ENCODE assay signal across 10 cellular contexts in genomic region chr1:150765977-150766301, GRCh38. TPM values are rescaled to one million over a fixed set of nuclear protein-coding genes. Genes with fewer than 3 reads are reported as not detected.
DNase-seq lines count a peak whose midpoint lies in the region; ATAC-seq and TF ChIP-seq lines count a peak whose summit lies in the region.
"Not testable (repeated sequence)": the region's sequence is repeated elsewhere in the genome, so short reads cannot be mapped to it uniquely, and the experiment has no call there.
"Had no signal": no experiment of that assay in that cellular context is flagged by ENCODE, and none has a peak within 500 bp of the region (broad histone marks: within the 10 kb centered on the region; RNA-seq: fewer than 3 reads in every experiment).

No MANE protein-coding gene starts in this region.

- intact Hi-C loops in left ventricle myocardium inferior (cut with micrococcal nuclease) = not testable (repeated sequence)

- H3K9ac ChIP-seq in adipocyte (ENCODE audit: low read length) = peak overlapping the region; percentile 80

- H3K9me3 Mint-ChIP-seq in GM23338; IgD-negative memory B cell; osteocyte (ENCODE audit: unreplicated experiment): not testable (repeated sequence)

- ATAC-seq in GM23338; upper lobe of left lung (ENCODE audit: low FRiP score in 2 of 2): not testable (repeated sequence)
- peak; percentile 9 to 15 for ATAC-seq in activated CD4-positive, CD25-positive, alpha-beta regulatory T cell treated with anti-CD3 and anti-CD28 coated beads, Interleukin-2, amount 50 U/mL, for 24 hours

- not testable (repeated sequence) for H4K20me1 ChIP-seq in GM23338 (replicated peaks; ENCODE audit: insufficient read depth)

- H3K27me3 ChIP-seq in GM23338 (ENCODE audit: insufficient read depth); adipocyte (replicated peaks; ENCODE audit: control insufficient read depth, insufficient read depth, low read length); left ventricle myocardium inferior (ENCODE audit: low read depth); upper lobe of left lung: not testable (repeated sequence)

- not testable (repeated sequence) for DNase-seq in GM23338 (ENCODE audit: low spot score); adipocyte (ENCODE audit: low read depth); left ventricle myocardium inferior; osteocyte (ENCODE audit: extremely low spot score, unreplicated experiment); upper lobe of left lung

- H3K79me2 ChIP-seq in GM23338 (replicated peaks; ENCODE audit: insufficient read depth) = not testable (repeated sequence)

- H3K4me3 ChIP-seq in GM08714 (ENCODE audit: low read length) (peak overlapping the region; percentile 87; the same call in 1 of the 2 replicates), adipocyte (ENCODE audit: low read length) (peak overlapping the region; percentile 82), left ventricle myocardium inferior (peak overlapping the region; percentile 55), upper lobe of left lung (peak overlapping the region in 3 of 4 donors; percentile 31 to 48 (median 42))
- H3K4me3 ChIP-seq in GM23338 = not testable (repeated sequence)

- H3K4me3 Mint-ChIP-seq in GM23338; osteocyte (ENCODE audit: unreplicated experiment): not testable (repeated sequence)
- H3K4me3 Mint-ChIP-seq in IgD-negative memory B cell = peak overlapping the region; percentile 96

- H3K4me1 Mint-ChIP-seq in GM23338 = not testable (repeated sequence)
- H3K4me1 Mint-ChIP-seq in IgD-negative memory B cell = peaks cover 31 to 37% (median 33%) of the 10 kb centered on the region in 3 donors
- H3K4me1 Mint-ChIP-seq in osteocyte (ENCODE audit: unreplicated experiment) = peaks cover 19% of the 10 kb centered on the region

- H3K27ac ChIP-seq in GM23338 (ENCODE audit: low read depth) = not testable (repeated sequence)
- H3K27ac ChIP-seq in left ventricle myocardium inferior (replicated peaks) (peak overlapping the region; percentile 69), upper lobe of left lung (peak overlapping the region; percentile 58 to 87 (median 84))

- not testable (repeated sequence) for H3K27ac Mint-ChIP-seq in GM23338
- H3K27ac Mint-ChIP-seq in IgD-negative memory B cell (peak overlapping the region; percentile 93 to 98 (median 96)), osteocyte (ENCODE audit: unreplicated experiment) (peak overlapping the region; percentile 81)

- not testable (repeated sequence) for H3K27me3 Mint-ChIP-seq in GM23338 (ENCODE audit: insufficient read depth, low read depth, poor library complexity); IgD-negative memory B cell; osteocyte (ENCODE audit: unreplicated experiment)

- not testable (repeated sequence) for TF ChIP-seq POLR2A in upper lobe of left lung (IDR thresholded peaks at IDR 0.05)

- TF ChIP-seq EP300 in upper lobe of left lung (IDR thresholded peaks at IDR 0.05) = not testable (repeated sequence)

- WGBS in upper lobe of left lung, 2 donors = 67 to 73% methylated on average over 1 of the region's 1 CpG

- H3K36me3 ChIP-seq in GM23338 (ENCODE audit: insufficient read depth); adipocyte (ENCODE audit: control insufficient read depth, insufficient read depth, low read length, severe bottlenecking); left ventricle myocardium inferior; upper lobe of left lung: not testable (repeated sequence)

- not testable (repeated sequence) for H3K36me3 Mint-ChIP-seq in GM23338 (ENCODE audit: low read depth); IgD-negative memory B cell; osteocyte (ENCODE audit: unreplicated experiment)

- H3K4me2 ChIP-seq in GM23338 = not testable (repeated sequence)

- peak overlapping the region; percentile 40 for H2AFZ ChIP-seq in GM23338

- not testable (repeated sequence) for TF ChIP-seq CTCF in GM23338 (conservative IDR thresholded peaks at IDR 0.05; ENCODE audit: low read depth in 2 of 2); left ventricle myocardium inferior (IDR thresholded peaks at IDR 0.05; ENCODE audit: borderline replicate concordance); osteocyte (IDR thresholded peaks at IDR 0.05); upper lobe of left lung (IDR thresholded peaks at IDR 0.05)

- not testable (repeated sequence) for H3K9me3 ChIP-seq in adipocyte (ENCODE audit: control insufficient read depth, low read length); left ventricle myocardium inferior (replicated peaks); upper lobe of left lung

- not testable (repeated sequence) for H3F3A ChIP-seq in GM23338 (replicated peaks; ENCODE audit: low read depth)

- H3K9me2 ChIP-seq in GM23338 (ENCODE audit: insufficient read depth) = not testable (repeated sequence)

- H3K4me1 ChIP-seq in GM23338 (ENCODE audit: insufficient read depth); left ventricle myocardium inferior: not testable (repeated sequence)
- H3K4me1 ChIP-seq in adipocyte (ENCODE audit: control insufficient read depth, insufficient read depth, low read length) = peaks cover 12% of the 10 kb centered on the region
- peaks cover 7 to 20% (median 19%) of the 10 kb centered on the region in 4 donors for H3K4me1 ChIP-seq in upper lobe of left lung

RNA-seq across cellular contexts. Expression of gene CTSS, which starts 0.4 kb away (rescaled TPM):
- not detected in 2 replicates for total RNA-seq in GM23338 (2014; rRNA removed; shearing (Covaris generic))
- polyA plus RNA-seq in GM23338 (2016; fragmentation: Nextera tagmentation; extraction: Ambion mirVana) (0.16 TPM in 1 of 2 replicates, not detected in the other), IgD-negative memory B cell (478 TPM)
- total RNA-seq in left ventricle myocardium inferior (27.5 TPM), osteocyte (4.4 and 6.9 TPM in 2 replicates), upper lobe of left lung (100 to 1,000 TPM; 153 to 625 (median 455) TPM)

RNA-seq across cellular contexts. Expression of gene CTSK, which starts 42.1 kb away (rescaled TPM):
- 1.7 and 2.8 TPM in 2 replicates for total RNA-seq in GM23338 (2014; rRNA removed; shearing (Covaris generic))
- 2.7 and 3.3 TPM in 2 replicates for polyA plus RNA-seq in GM23338 (2016; fragmentation: Nextera tagmentation; extraction: Ambion mirVana)
- 1.0 TPM for polyA plus RNA-seq in IgD-negative memory B cell
- 8.2 TPM for total RNA-seq in left ventricle myocardium inferior
- 51.6 and 53.6 TPM in 2 replicates for total RNA-seq in osteocyte
- 10 to 100 TPM in 5 of 6 donors, 1 to 10 TPM in 1; 9.6 to 35.4 (median 19.8) TPM for total RNA-seq in upper lobe of left lung

RNA-seq across cellular contexts. Expression of gene HORMAD1, which starts 45.2 kb away (rescaled TPM):
- total RNA-seq in GM23338 (2014; rRNA removed; shearing (Covaris generic)) = not detected in 2 replicates
- polyA plus RNA-seq in GM23338 (2016; fragmentation: Nextera tagmentation; extraction: Ambion mirVana) (not detected in 2 replicates), IgD-negative memory B cell (0.84 TPM)
- total RNA-seq in left ventricle myocardium inferior (not detected), osteocyte (not detected in 2 replicates), upper lobe of left lung (1 to 10 TPM in 2 of 6 donors, under 1 TPM in 1, not detected in 3; 0.54 to 3.0 (median 2.6) TPM)
- total RNA-seq: neural crest cell had no signal
- polyA plus RNA-seq: adrenal gland had no signal
